15 cellular contexts compared by ENCODE assay signal in genomic region chr13:32829269-32829668, GRCh38.
DNase-seq lines count a peak whose midpoint lies in the region; ATAC-seq, FAIRE-seq and TF ChIP-seq lines count a peak whose summit lies in the region.
"Had no signal": no experiment of that assay in that cellular context is flagged by ENCODE, and none has a peak within 500 bp of the region (broad histone marks: within the 10 kb centered on the region; RNA-seq: fewer than 3 reads in every experiment).

No MANE protein-coding gene starts in this region.

- H2AFZ ChIP-seq in GM12878 (ENCODE audit: control insufficient read depth, low read depth, low read length), result peak overlapping the region; percentile 82
- H2AFZ ChIP-seq in mesenchymal stem cell (ENCODE audit: low read depth, low read length), result no peak overlapping the region

- RAD21 ChIA-PET in GM12878 (lab: Charles Lee; ENCODE audit: unreplicated experiment), result interaction anchor here (1.0 to 2.5 kb wide), 3 partner anchors 18 to 188 kb away, joined by 3 to 6 read pairs (median 3); no protein-coding TSS in a partner anchor

- DNase-seq in Daoy (ENCODE audit: low read depth), result peak; percentile 48
- DNase-seq in HT1080 (ENCODE audit: low read depth), result peak; percentile 12
- DNase-seq in GM12878 (ENCODE audit: low read depth, low spot score), result no peak
- DNase-seq in mesenchymal stem cell, result no peak
- no peak for DNase-seq in stimulated activated naive B cell treated with anti-CD40 and anti-IgM and Interleukin-4, amounts not matched to agents 10 μg/mL and 1 μg/mL and 100 μg/mL, for 72 hours
- DNase-seq in activated CD4-positive, alpha-beta T cell treated with anti-CD3 and anti-CD28 coated beads, Interleukin-2, amount 10 ng/mL, durations not matched to agents 24 days and 14 days, result no peak
- no peak for DNase-seq in cortex of kidney (lab: John Stamatoyannopoulos, UW)
- DNase-seq: activated effector memory CD4-positive, alpha-beta T cell treated with anti-CD3 and anti-CD28 coated beads, Interleukin-2, amount 50 U/mL, for 16 hours; GF-D8; hippocampal formation; NCI-H187; NCI-H446 treated with DMSO at 0.1 percent for 48 hours; SW 1271 had no signal

- no peak for TF ChIP-seq CTCF in GM12878 (IDR thresholded peaks at IDR 0.05 in 2 of 3, conservative IDR thresholded peaks at IDR 0.05 in 1 of 3; ENCODE audit: control insufficient read depth in 2 of 3, extremely low read depth in 1 of 3, insufficient read depth in 1 of 3, low read depth in 3 of 3, low read length in 3 of 3)

- H3K9me3 ChIP-seq in GM12878 (replicated peaks; ENCODE audit: control insufficient read depth, insufficient read depth, low read length), result no peaks in the 10 kb centered on the region
- H3K9me3 ChIP-seq in mesenchymal stem cell (ENCODE audit: control insufficient read depth, low read length), result peaks cover 14% of the 10 kb centered on the region

- H3K4me1 ChIP-seq in GM12878 (ENCODE audit: control insufficient read depth, insufficient read depth, low read length), result peaks cover 18% of the 10 kb centered on the region
- H3K4me1 ChIP-seq in mesenchymal stem cell (ENCODE audit: control insufficient read depth, insufficient read depth, low read depth, low read length), result peaks cover 13% of the 10 kb centered on the region

- H4K8ac ChIP-seq in mesenchymal stem cell (ENCODE audit: low read length), result no peak overlapping the region

- H3K4me2 ChIP-seq in GM12878 (ENCODE audit: control insufficient read depth, insufficient read depth) (peak overlapping the region; percentile 80), mesenchymal stem cell (ENCODE audit: low read length, poor library complexity, severe bottlenecking) (no peak overlapping the region)

- H3K27me3 ChIP-seq in GM12878 (replicated peaks in 1 of 2; ENCODE audit: control insufficient read depth in 2 of 2, insufficient read depth in 2 of 2, low read length in 1 of 2) (no peaks in the 10 kb centered on the region), mesenchymal stem cell (ENCODE audit: control insufficient read depth in 1 of 2, insufficient read depth in 1 of 2, low read length in 2 of 2) (no peaks in the 10 kb centered on the region)

- WGBS in GM12878 (ENCODE audit: insufficient coverage, insufficient replicate concordance, low lambda C conversion rate, missing lambda C conversion rate), result 47% methylated on average over 6 of the region's 6 CpGs
- WGBS in mesenchymal stem cell, result 87% methylated on average over 6 of the region's 6 CpGs

- H3K27ac ChIP-seq in GM12878 (ENCODE audit: control insufficient read depth, insufficient read depth), result peak overlapping the region; percentile 45
- H3K27ac ChIP-seq in mesenchymal stem cell (ENCODE audit: low read length, poor library complexity, severe bottlenecking), result peak overlapping the region; percentile 95

- TF ChIP-seq POLR2A in GM12878 (IDR thresholded peaks at IDR 0.05; ENCODE audit: low read depth, low read length), result no peak

- CTCF ChIA-PET in GM12878 (lab: Yijun Ruan, JAX), result interaction anchor here (0.7 to 1.2 kb wide), 6 partner anchors 12 to 228 kb away, joined by 3 to 5 read pairs (median 4); no protein-coding TSS in a partner anchor

- no peak overlapping the region for H3K4ac ChIP-seq in mesenchymal stem cell (ENCODE audit: low read depth in 1 of 2, low read length in 2 of 2)

- ATAC-seq in GM12878, result peak; percentile 30
- no peak for ATAC-seq in GM19463 (IDR thresholded peaks at IDR 0.05; ENCODE audit: unreplicated experiment)
- ATAC-seq in stimulated activated naive B cell treated with anti-CD40 and anti-IgM and Interleukin-4, amounts not matched to agents 10 μg/mL and 1 μg/mL and 100 μg/mL, for 72 hours (replicated peaks), result no peak
- ATAC-seq: left lobe of liver had no signal

- H3K27ac Mint-ChIP-seq in stimulated activated naive B cell treated with anti-CD40 and anti-IgM and Interleukin-4, amounts not matched to agents 10 μg/mL and 1 μg/mL and 100 μg/mL, for 72 hours, result no peak overlapping the region
- no peak overlapping the region for H3K27ac Mint-ChIP-seq in activated CD4-positive, alpha-beta T cell treated with anti-CD3 and anti-CD28 coated beads, Interleukin-2, amount 10 ng/mL, durations not matched to agents 24 days and 14 days

- TF ChIP-seq EP300 in GM12878 (IDR thresholded peaks at IDR 0.05; ENCODE audit: borderline replicate concordance in 1 of 2, control insufficient read depth in 1 of 2, low read depth in 2 of 2, low read length in 2 of 2), result no peak

- H3K9me3 Mint-ChIP-seq in stimulated activated naive B cell treated with anti-CD40 and anti-IgM and Interleukin-4, amounts not matched to agents 10 μg/mL and 1 μg/mL and 100 μg/mL, for 72 hours, result peaks cover 4 to 5% of the 10 kb centered on the region in 2 donors
- no peaks in the 10 kb centered on the region for H3K9me3 Mint-ChIP-seq in activated CD4-positive, alpha-beta T cell treated with anti-CD3 and anti-CD28 coated beads, Interleukin-2, amount 10 ng/mL, durations not matched to agents 24 days and 14 days

- H3K14ac ChIP-seq in mesenchymal stem cell (ENCODE audit: low read length in 2 of 2), result no peak overlapping the region

- H3K4me3 ChIP-seq in GM12878 (peak overlapping the region; percentile 22; the same call in 1 of the 2 replicates), mesenchymal stem cell (ENCODE audit: insufficient read depth in 1 of 2, low read depth in 1 of 2, low read length in 2 of 2) (peak overlapping the region in 1 of 2 experiments; percentile 19)

- TF ChIP-seq RAD21 in GM12878 (IDR thresholded peaks at IDR 0.05; ENCODE audit: insufficient read depth, low read depth, low read length), result no peak

- BruUV-seq in GM12878 (replicated peaks; lab: Mats Ljungman, UMichigan), result no TSS peak

- H4K20me1 ChIP-seq in GM12878 (ENCODE audit: control insufficient read depth, insufficient read depth), result no peaks in the 10 kb centered on the region

- in situ Hi-C loops in GM12878 (cut with MboI), result no loop called here

- no peaks in the 10 kb centered on the region for H3K4me1 Mint-ChIP-seq in stimulated activated naive B cell treated with anti-CD40 and anti-IgM and Interleukin-4, amounts not matched to agents 10 μg/mL and 1 μg/mL and 100 μg/mL, for 72 hours
- H3K4me1 Mint-ChIP-seq in activated CD4-positive, alpha-beta T cell treated with anti-CD3 and anti-CD28 coated beads, Interleukin-2, amount 10 ng/mL, durations not matched to agents 24 days and 14 days, result peaks cover 6% of the 10 kb centered on the region

- no peak overlapping the region for H3K23ac ChIP-seq in mesenchymal stem cell (ENCODE audit: low read length in 2 of 2)

- no peak overlapping the region for H3K4me3 Mint-ChIP-seq in stimulated activated naive B cell treated with anti-CD40 and anti-IgM and Interleukin-4, amounts not matched to agents 10 μg/mL and 1 μg/mL and 100 μg/mL, for 72 hours
- H3K4me3 Mint-ChIP-seq in activated CD4-positive, alpha-beta T cell treated with anti-CD3 and anti-CD28 coated beads, Interleukin-2, amount 10 ng/mL, durations not matched to agents 24 days and 14 days, result no peak overlapping the region

- no peak overlapping the region for H2BK120ac ChIP-seq in mesenchymal stem cell (ENCODE audit: low read depth, low read length)

- no peak overlapping the region for H2BK12ac ChIP-seq in mesenchymal stem cell (ENCODE audit: low read length in 2 of 2)

- no peaks in the 10 kb centered on the region for H3K79me2 ChIP-seq in GM12878 (ENCODE audit: control insufficient read depth, insufficient read depth, low read length)

- H2AK5ac ChIP-seq in mesenchymal stem cell (ENCODE audit: low read length, severe bottlenecking), result no peak overlapping the region

- peak overlapping the region; percentile 80 for H2BK5ac ChIP-seq in mesenchymal stem cell (ENCODE audit: low read depth, low read length, poor library complexity, severe bottlenecking)

- no peaks in the 10 kb centered on the region for H3K36me3 ChIP-seq in GM12878 (ENCODE audit: control insufficient read depth in 2 of 2, insufficient read depth in 2 of 2, low read length in 1 of 2)
- H3K36me3 ChIP-seq in mesenchymal stem cell (ENCODE audit: control insufficient read depth in 1 of 2, insufficient read depth in 2 of 2, low read depth in 1 of 2, low read length in 2 of 2), result no peaks in the 10 kb centered on the region

- H3K27me3 Mint-ChIP-seq in stimulated activated naive B cell treated with anti-CD40 and anti-IgM and Interleukin-4, amounts not matched to agents 10 μg/mL and 1 μg/mL and 100 μg/mL, for 72 hours, result no peaks in the 10 kb centered on the region
- no peaks in the 10 kb centered on the region for H3K27me3 Mint-ChIP-seq in activated CD4-positive, alpha-beta T cell treated with anti-CD3 and anti-CD28 coated beads, Interleukin-2, amount 10 ng/mL, durations not matched to agents 24 days and 14 days

- SMC1A ChIA-PET in GM12878 (lab: Charles Lee; ENCODE audit: uncharacterized antibody, unreplicated experiment), result interaction anchor here (0.7 to 1.2 kb wide), 9 partner anchors 9 to 725 kb away, joined by 3 to 6 read pairs (median 4); no protein-coding TSS in a partner anchor

- intact Hi-C loops in GM12878 (cut with micrococcal nuclease; ENCODE audit: unreplicated experiment), result no loop called here
- intact Hi-C loops in activated CD4-positive, alpha-beta T cell treated with anti-CD3 and anti-CD28 coated beads, Interleukin-2, amount 10 ng/mL, durations not matched to agents 24 days and 14 days (cut with micrococcal nuclease), result no loop called here

- H2BK15ac ChIP-seq in mesenchymal stem cell (ENCODE audit: low read depth, poor library complexity, severe bottlenecking), result no peak overlapping the region

- peak overlapping the region; percentile 40; the same call in 1 of the 2 replicates for H3K9ac ChIP-seq in GM12878 (ENCODE audit: control insufficient read depth, insufficient read depth, low read length)
- H3K9ac ChIP-seq in mesenchymal stem cell (ENCODE audit: low read length), result peak overlapping the region; percentile 42

- no peaks in the 10 kb centered on the region for H3K79me1 ChIP-seq in mesenchymal stem cell (replicated peaks; ENCODE audit: low read length, poor library complexity, severe bottlenecking)

- POLR2A ChIA-PET in GM12878 (lab: Charles Lee), result no interaction called here

- no peak overlapping the region for H4K91ac ChIP-seq in mesenchymal stem cell (ENCODE audit: low read length)

- FAIRE-seq in GM12878 (lab: Jason Lieb, UNC), result no peak

- H3K18ac ChIP-seq in mesenchymal stem cell (ENCODE audit: low read depth in 1 of 2, low read length in 2 of 2), result no peak overlapping the region

- H3K36me3 Mint-ChIP-seq in stimulated activated naive B cell treated with anti-CD40 and anti-IgM and Interleukin-4, amounts not matched to agents 10 μg/mL and 1 μg/mL and 100 μg/mL, for 72 hours, result peaks cover 0 to 2% of the 10 kb centered on the region in 2 donors
- H3K36me3 Mint-ChIP-seq in activated CD4-positive, alpha-beta T cell treated with anti-CD3 and anti-CD28 coated beads, Interleukin-2, amount 10 ng/mL, durations not matched to agents 24 days and 14 days (ENCODE audit: low read depth), result no peaks in the 10 kb centered on the region

TF ChIP-seq in GM12878, 131 proteins besides CTCF, POLR2A, EP300 and RAD21 (continues in another document):
- no peak for TF ChIP-seq NR2C2 (IDR thresholded peaks at IDR 0.05; ENCODE audit: borderline replicate concordance, control insufficient read depth, insufficient read length, low read depth)
- peak in 1 of 2 experiments; percentile 68; a peak in 1 of 3 replicates for TF ChIP-seq EGR1 (IDR thresholded peaks at IDR 0.05; ENCODE audit: borderline replicate concordance in 1 of 2, low read depth in 2 of 2, low read length in 2 of 2)
- TF ChIP-seq YY1 (IDR thresholded peaks at IDR 0.05; ENCODE audit: low read depth, low read length), result 0 out of 2 replicates have a peak, but pooled peaks have one; percentile 7

Comparison
In these comparisons a context has a peak if more than half of its experiments do, and no peak if none do; other contexts are left out.
1. DNase-seq: peak in Daoy (single experiment) and HT1080 (single experiment); none in GM12878 (single experiment), mesenchymal stem cell (single experiment), stimulated activated naive B cell treated with anti-CD40 and anti-IgM and Interleukin-4, amounts not matched to agents 10 μg/mL and 1 μg/mL and 100 μg/mL, for 72 hours (single experiment), activated CD4-positive, alpha-beta T cell treated with anti-CD3 and anti-CD28 coated beads, Interleukin-2, amount 10 ng/mL, durations not matched to agents 24 days and 14 days (single experiment) and cortex of kidney (single experiment).